In genomic region chr12:95621725-95622124, GRCh38 we compare ENCODE assay signal across 32 cellular contexts.
"Had no signal": no experiment of that assay in that cellular context is flagged by ENCODE, and none has a peak within 500 bp of the region (broad histone marks: within the 10 kb centered on the region; RNA-seq: fewer than 3 reads in every experiment).

No MANE protein-coding gene starts in this region.

- H3K4me2 ChIP-seq: hepatocyte had no signal

- H3K79me2 ChIP-seq: hepatocyte had no signal

- H3K36me3 Mint-ChIP-seq: activated naive CD4-positive, alpha-beta T cell treated with anti-CD3 and anti-CD28 coated beads, Interleukin-2, amount 50 U/mL, for 24 hours; activated naive CD8-positive, alpha-beta T cell treated with anti-CD3 and anti-CD28 coated beads for 36 hours; brain; WTC11 had no signal

- H3K9me3 Mint-ChIP-seq: activated CD4-positive, alpha-beta T cell treated with anti-CD3 and anti-CD28 coated beads, Interleukin-2, amount 10 ng/mL, durations not matched to agents 7 days and 5 days; activated CD8-positive, alpha-beta T cell treated with anti-CD3 and anti-CD28 coated beads for 36 hours; activated naive CD4-positive, alpha-beta T cell treated with anti-CD3 and anti-CD28 coated beads for 36 hours; activated naive CD4-positive, alpha-beta T cell treated with anti-CD3 and anti-CD28 coated beads, Interleukin-2, amount 50 U/mL, for 24 hours; activated naive CD8-positive, alpha-beta T cell treated with anti-CD3 and anti-CD28 coated beads for 36 hours; activated naive CD8-positive, alpha-beta T cell treated with anti-CD3 and anti-CD28 coated beads, Interleukin-2, amount 50 U/mL, for 24 hours; activated T-cell treated with anti-CD3 and anti-CD28 coated beads, Interleukin-2, amount 50 U/mL, for 4 hours; activated T-helper 17 cell treated with anti-CD3 and anti-CD28 coated beads, Interleukin-2, amount 50 U/mL, for 72 hours; WTC11 had no signal

- H3K9me3 ChIP-seq: adrenal gland, ascending aorta, breast epithelium, colonic mucosa, esophagus squamous epithelium, gastroesophageal sphincter, heart right ventricle had no signal

- H3K4me1 Mint-ChIP-seq: activated CD4-positive, alpha-beta T cell treated with anti-CD3 and anti-CD28 coated beads, Interleukin-2, amount 10 ng/mL, durations not matched to agents 7 days and 5 days; activated naive CD4-positive, alpha-beta T cell treated with anti-CD3 and anti-CD28 coated beads, Interleukin-2, amount 50 U/mL, for 24 hours; activated naive CD8-positive, alpha-beta T cell treated with anti-CD3 and anti-CD28 coated beads for 36 hours; activated naive CD8-positive, alpha-beta T cell treated with anti-CD3 and anti-CD28 coated beads, Interleukin-2, amount 50 U/mL, for 24 hours; activated T-helper 17 cell treated with anti-CD3 and anti-CD28 coated beads, Interleukin-2, amount 50 U/mL, for 72 hours had no signal

- H3K27ac Mint-ChIP-seq: activated CD4-positive, alpha-beta T cell treated with anti-CD3 and anti-CD28 coated beads, Interleukin-2, amount 10 ng/mL, durations not matched to agents 7 days and 5 days; activated CD8-positive, alpha-beta T cell treated with anti-CD3 and anti-CD28 coated beads for 36 hours; activated naive CD4-positive, alpha-beta T cell treated with anti-CD3 and anti-CD28 coated beads for 36 hours; activated naive CD4-positive, alpha-beta T cell treated with anti-CD3 and anti-CD28 coated beads, Interleukin-2, amount 50 U/mL, for 24 hours; activated naive CD8-positive, alpha-beta T cell treated with anti-CD3 and anti-CD28 coated beads for 36 hours; activated naive CD8-positive, alpha-beta T cell treated with anti-CD3 and anti-CD28 coated beads, Interleukin-2, amount 50 U/mL, for 24 hours; activated T-helper 17 cell treated with anti-CD3 and anti-CD28 coated beads, Interleukin-2, amount 50 U/mL, for 72 hours; brain; WTC11 had no signal

- H3K27ac ChIP-seq: adrenal gland, ascending aorta, breast epithelium, cardiac muscle cell, colonic mucosa, epithelial cell of prostate, esophagus squamous epithelium, heart right ventricle, hepatocyte, VCaP had no signal

- DNase-seq: activated CD4-positive, alpha-beta T cell treated with anti-CD3 and anti-CD28 coated beads for 1 hour; activated CD4-positive, alpha-beta T cell treated with anti-CD3 and anti-CD28 coated beads for 4 hours; activated CD4-positive, alpha-beta T cell treated with anti-CD3 and anti-CD28 coated beads, Interleukin-2, amount 10 ng/mL, durations not matched to agents 7 days and 5 days; activated CD4-positive, alpha-beta T cell treated with anti-CD3 and anti-CD28 coated beads, Interleukin-2, amount 50 U/mL, for 4 hours; activated CD8-positive, alpha-beta memory T cell treated with anti-CD3 and anti-CD28 coated beads for 24 hours; activated CD8-positive, alpha-beta T cell treated with anti-CD3 and anti-CD28 coated beads for 36 hours; activated effector memory CD4-positive, alpha-beta T cell treated with anti-CD3 and anti-CD28 coated beads, Interleukin-2, amount 50 U/mL, for 16 hours; activated naive CD4-positive, alpha-beta T cell treated with anti-CD3 and anti-CD28 coated beads for 36 hours; activated naive CD8-positive, alpha-beta T cell treated with anti-CD3 and anti-CD28 coated beads for 36 hours; activated naive CD8-positive, alpha-beta T cell treated with anti-CD3 and anti-CD28 coated beads, Interleukin-2, amount 50 U/mL, for 24 hours; activated T-cell treated with anti-CD3 and anti-CD28 coated beads, Interleukin-2, amount 50 U/mL, for 4 hours; adrenal gland; amygdala; central memory CD4-positive, alpha-beta T cell; cerebellar nuclear complex; colonic mucosa; effector CD8-positive, alpha-beta T cell; esophagus squamous epithelium; foreskin melanocyte; heart right ventricle; T-helper 2 cell had no signal

- H3K4me3 Mint-ChIP-seq: activated CD4-positive, alpha-beta T cell treated with anti-CD3 and anti-CD28 coated beads, Interleukin-2, amount 10 ng/mL, durations not matched to agents 7 days and 5 days; activated CD8-positive, alpha-beta T cell treated with anti-CD3 and anti-CD28 coated beads for 36 hours; activated naive CD4-positive, alpha-beta T cell treated with anti-CD3 and anti-CD28 coated beads for 36 hours; activated naive CD4-positive, alpha-beta T cell treated with anti-CD3 and anti-CD28 coated beads, Interleukin-2, amount 50 U/mL, for 24 hours; activated naive CD8-positive, alpha-beta T cell treated with anti-CD3 and anti-CD28 coated beads for 36 hours; activated naive CD8-positive, alpha-beta T cell treated with anti-CD3 and anti-CD28 coated beads, Interleukin-2, amount 50 U/mL, for 24 hours; activated T-cell treated with anti-CD3 and anti-CD28 coated beads, Interleukin-2, amount 50 U/mL, for 4 hours; activated T-helper 17 cell treated with anti-CD3 and anti-CD28 coated beads, Interleukin-2, amount 50 U/mL, for 72 hours; brain; WTC11 had no signal

- H2AFZ ChIP-seq: hepatocyte had no signal

- H3K4me1 ChIP-seq: adrenal gland, ascending aorta, breast epithelium had no signal

- ATAC-seq: activated CD8-positive, alpha-beta T cell treated with anti-CD3 and anti-CD28 coated beads for 36 hours; activated naive CD8-positive, alpha-beta T cell treated with anti-CD3 and anti-CD28 coated beads, Interleukin-2, amount 50 U/mL, for 24 hours; activated T-cell treated with anti-CD3 and anti-CD28 coated beads, Interleukin-2, amount 50 U/mL, for 4 hours; activated T-helper 17 cell treated with anti-CD3 and anti-CD28 coated beads, Interleukin-2, amount 50 U/mL, for 72 hours; gastroesophageal sphincter; heart right ventricle; WTC11 had no signal

- H3K27me3 ChIP-seq: adrenal gland, ascending aorta, breast epithelium, colonic mucosa, esophagus squamous epithelium, gastroesophageal sphincter, heart right ventricle, hepatocyte had no signal

- H3K27me3 Mint-ChIP-seq: activated naive CD4-positive, alpha-beta T cell treated with anti-CD3 and anti-CD28 coated beads, Interleukin-2, amount 50 U/mL, for 24 hours; activated naive CD8-positive, alpha-beta T cell treated with anti-CD3 and anti-CD28 coated beads for 36 hours had no signal

- H3K36me3 ChIP-seq: adrenal gland, ascending aorta, breast epithelium, cardiac muscle cell, colonic mucosa, esophagus squamous epithelium, gastroesophageal sphincter, heart right ventricle had no signal

- H3K4me3 ChIP-seq: adrenal gland, ascending aorta, breast epithelium, cardiac muscle cell, colonic mucosa, esophagus squamous epithelium, gastroesophageal sphincter, heart right ventricle, hepatocyte had no signal
